8 cellular contexts compared by ENCODE assay signal in genomic region chr1:153791856-153792253, GRCh38. TPM values are rescaled to one million over a fixed set of nuclear protein-coding genes. Genes with fewer than 3 reads are reported as not detected.
DNase-seq lines count a peak whose midpoint lies in the region; ATAC-seq, FAIRE-seq and TF ChIP-seq lines count a peak whose summit lies in the region.

No MANE protein-coding gene starts in this region.

- peak overlapping the region; percentile 67 for H2BK5ac ChIP-seq in IMR-90 (ENCODE audit: low read depth, low read length, poor library complexity, severe bottlenecking)

- no peak for FAIRE-seq in small intestine (lab: Jason Lieb, UNC)

- H4K20me1 ChIP-seq in BLaER1 (no peaks in the 10 kb centered on the region), IMR-90 (ENCODE audit: insufficient read depth, low read length) (no peaks in the 10 kb centered on the region)

- H3K36me3 ChIP-seq in BLaER1: no peaks in the 10 kb centered on the region
- no peaks in the 10 kb centered on the region for H3K36me3 ChIP-seq in IMR-90 (ENCODE audit: control insufficient read depth, insufficient read depth, low read length)
- no peaks in the 10 kb centered on the region for H3K36me3 ChIP-seq in naive thymus-derived CD4-positive, alpha-beta T cell (ENCODE audit: control insufficient read depth in 2 of 3, insufficient read depth in 3 of 3, low read length in 3 of 3)
- no peaks in the 10 kb centered on the region for H3K36me3 ChIP-seq in small intestine (ENCODE audit: control insufficient read depth in 2 of 2, insufficient read depth in 2 of 2, low read length in 2 of 2)

- H3K79me1 ChIP-seq in IMR-90 (ENCODE audit: low read depth in 1 of 2, low read length in 2 of 2): 0 out of 4 replicates have a peak, but pooled peaks cover 0 to 3% of the 10 kb centered on the region in 2 experiments

- H3K27me3 Mint-ChIP-seq in naive thymus-derived CD4-positive, alpha-beta T cell: peaks cover 0 to 8% (median 6%) of the 10 kb centered on the region in 5 donors

- H4K8ac ChIP-seq in IMR-90 (ENCODE audit: low read depth in 2 of 2, low read length in 2 of 2): peak overlapping the region in 1 of 2 experiments; percentile 59; a peak in 2 of 4 replicates

- H3K4me2 ChIP-seq in BLaER1 (peak overlapping the region; percentile 84), IMR-90 (ENCODE audit: low read depth, low read length) (peak overlapping the region; percentile 68; the same call in 1 of the 2 replicates)

- peak overlapping the region; percentile 80 for H3K18ac ChIP-seq in IMR-90 (ENCODE audit: low read depth, low read length)

- peaks cover 0 to 35% (median 22%) of the 10 kb centered on the region in 7 donors for H3K4me1 Mint-ChIP-seq in naive thymus-derived CD4-positive, alpha-beta T cell

- peak overlapping the region; percentile 98 for H3K4ac ChIP-seq in IMR-90 (ENCODE audit: low read depth, low read length)

- H3K14ac ChIP-seq in IMR-90 (replicated peaks; ENCODE audit: low read depth, low read length): peak overlapping the region; percentile 98

- peak; percentile 19 for ATAC-seq in IMR-90 (ENCODE audit: low read depth)
- ATAC-seq in naive thymus-derived CD4-positive, alpha-beta T cell: peak; percentile 28
- no peak for ATAC-seq in GM21737 (IDR thresholded peaks at IDR 0.05; ENCODE audit: unreplicated experiment)
- ATAC-seq in GM21423 (IDR thresholded peaks at IDR 0.05; ENCODE audit: unreplicated experiment): no peak

- H2AK9ac ChIP-seq in IMR-90 (replicated peaks; ENCODE audit: low read depth, low read length, poor library complexity): peak overlapping the region; percentile 83

- in situ Hi-C loops in IMR-90 (cut with MboI; ENCODE audit: low sequenced_read_pairs): no loop called here

- H3K27ac ChIP-seq in BLaER1: peak overlapping the region; percentile 83
- peak overlapping the region; percentile 84 for H3K27ac ChIP-seq in IMR-90 (ENCODE audit: insufficient read depth, low read length)
- H3K27ac ChIP-seq in naive thymus-derived CD4-positive, alpha-beta T cell (ENCODE audit: low read depth, low read length): no peak overlapping the region
- H3K27ac ChIP-seq in small intestine (ENCODE audit: low read depth in 1 of 2, low read length in 1 of 2): peak overlapping the region in 1 of 2 donors; percentile 33

- H3K27ac Mint-ChIP-seq in naive thymus-derived CD4-positive, alpha-beta T cell: peak overlapping the region in 1 of 9 donors; percentile 84

- H2BK15ac ChIP-seq in IMR-90 (ENCODE audit: low read depth, low read length): peak overlapping the region; percentile 80; the same call in 2 of the 3 replicates

- H3K23ac ChIP-seq in IMR-90 (ENCODE audit: low read depth, low read length): peak overlapping the region; percentile 97

- peak overlapping the region; percentile 97 for H2AK5ac ChIP-seq in IMR-90 (ENCODE audit: low read depth, low read length)

- peaks cover 0 to 3% (median 0%) of the 10 kb centered on the region in 5 donors for H3K36me3 Mint-ChIP-seq in naive thymus-derived CD4-positive, alpha-beta T cell

- H3K4me1 ChIP-seq in BLaER1 (peaks cover 81% of the 10 kb centered on the region), IMR-90 (ENCODE audit: control insufficient read depth, insufficient read depth, low read length) (peaks cover 11% of the 10 kb centered on the region), small intestine (ENCODE audit: control insufficient read depth in 2 of 2, insufficient read depth in 1 of 2, low read depth in 1 of 2, low read length in 1 of 2) (no peaks in the 10 kb centered on the region)
- H3K4me1 ChIP-seq in naive thymus-derived CD4-positive, alpha-beta T cell (ENCODE audit: control insufficient read depth in 2 of 2, insufficient read depth in 2 of 2, low read length in 2 of 2): peaks cover 0 to 3% of the 10 kb centered on the region in 2 donors

- TF ChIP-seq RAD21 in IMR-90 (IDR thresholded peaks at IDR 0.05; ENCODE audit: low read length): 0 out of 2 replicates have a peak, but pooled peaks have one; percentile 16

- peak overlapping the region; percentile 52; the same call in 1 of the 2 replicates for H3K9ac ChIP-seq in BLaER1
- H3K9ac ChIP-seq in IMR-90 (ENCODE audit: low read depth, low read length): no peak overlapping the region; the same call in 1 of the 2 replicates

- DNase-seq in IMR-90 (peak; percentile 72), amniotic epithelial cell (ENCODE audit: low read depth) (peak; percentile 77), small intestine (no peak), cardiac septum (ENCODE audit: low spot score) (no peak)
- DNase-seq in naive thymus-derived CD4-positive, alpha-beta T cell: peak in 1 of 9 donors; percentile 46

- no peak overlapping the region for H3K4me3 ChIP-seq in BLaER1
- H3K4me3 ChIP-seq in IMR-90 (ENCODE audit: insufficient read depth, low read depth, low read length): no peak overlapping the region
- H3K4me3 ChIP-seq in naive thymus-derived CD4-positive, alpha-beta T cell (ENCODE audit: low read length): no peak overlapping the region
- H3K4me3 ChIP-seq in small intestine (ENCODE audit: low read depth in 1 of 2, low read length in 2 of 2): no peak overlapping the region

- no peaks in the 10 kb centered on the region for H3K9me3 Mint-ChIP-seq in naive thymus-derived CD4-positive, alpha-beta T cell

- intact Hi-C loops in IMR-90 (cut with micrococcal nuclease) (loop anchor here (10.0 kb wide), 1 partner anchor 133 kb away; the partner anchor contains the start of gene GATAD2B), cardiac septum (cut with DNase I) (no loop called here)
- intact Hi-C loops in naive thymus-derived CD4-positive, alpha-beta T cell (cut with micrococcal nuclease): loop anchor here in 1 of 2 donors (1.0 to 2.0 kb wide), 2 partner anchors 9 to 481 kb away; partner anchors contain the start of gene HAX1

- peak overlapping the region; percentile 78 for H4K91ac ChIP-seq in IMR-90 (ENCODE audit: insufficient read depth, low read depth, low read length)

- H4K5ac ChIP-seq in IMR-90 (ENCODE audit: low read depth, low read length): peak overlapping the region; percentile 79

- no peak for TF ChIP-seq POLR2A in IMR-90 (IDR thresholded peaks at IDR 0.05; ENCODE audit: low read depth, low read length)

- CTCF ChIA-PET in IMR-90 (lab: Yijun Ruan, JAX): no interaction called here
- CTCF ChIA-PET in naive thymus-derived CD4-positive, alpha-beta T cell (lab: Charles Lee): interaction anchor here (0.6 to 0.7 kb wide), 3 partner anchors 191 to 208 kb away, joined by 3 to 5 read pairs (median 5); no protein-coding TSS in a partner anchor

- dilution Hi-C loops in IMR-90 (cut with HindIII; ENCODE audit: low sequenced_read_pairs, unreplicated experiment): no loop called here

- peaks cover 10% of the 10 kb centered on the region for H3K9me1 ChIP-seq in IMR-90 (ENCODE audit: insufficient read depth, low read length)

- POLR2A ChIA-PET in IMR-90 (lab: Charles Lee; ENCODE audit: unreplicated experiment): no interaction called here
- POLR2A ChIA-PET in naive thymus-derived CD4-positive, alpha-beta T cell (lab: Charles Lee): interaction anchor here (1.0 kb wide), 1 partner anchor 175 kb away, joined by 3 read pairs; no protein-coding TSS in a partner anchor

- no peak overlapping the region for H3K56ac ChIP-seq in IMR-90 (ENCODE audit: extremely low read depth, insufficient read depth, low read length)

- H2AFZ ChIP-seq in IMR-90 (replicated peaks; ENCODE audit: low read length, poor library complexity): peak overlapping the region; percentile 24

- H2BK20ac ChIP-seq in IMR-90 (ENCODE audit: low read depth, low read length): peak overlapping the region; percentile 96

- WGBS in IMR-90 (ENCODE audit: extremely low coverage in 2 of 2, insufficient read length in 1 of 2), 2 experiments: no CpG with 5 or more reads among the region's 14 CpGs
- WGBS in small intestine, 3 donors: 70 to 84% (median 76%) methylated on average over 14 of the region's 14 CpGs

- peak overlapping the region; percentile 94 for H2BK120ac ChIP-seq in IMR-90 (ENCODE audit: low read depth, low read length)

- H3K4me3 Mint-ChIP-seq in naive thymus-derived CD4-positive, alpha-beta T cell: peak overlapping the region in 1 of 10 donors; percentile 70

- no peaks in the 10 kb centered on the region for H3K27me3 ChIP-seq in BLaER1
- H3K27me3 ChIP-seq in IMR-90 (ENCODE audit: control insufficient read depth, insufficient read depth, low read length): no peaks in the 10 kb centered on the region
- no peaks in the 10 kb centered on the region for H3K27me3 ChIP-seq in naive thymus-derived CD4-positive, alpha-beta T cell (ENCODE audit: control insufficient read depth in 2 of 2, insufficient read depth in 2 of 2, low read length in 2 of 2)
- no peaks in the 10 kb centered on the region for H3K27me3 ChIP-seq in small intestine (ENCODE audit: control insufficient read depth in 2 of 2, insufficient read depth in 2 of 2, low read length in 2 of 2)

- no TSS peak for BruUV-seq in IMR-90 (replicated peaks; lab: Mats Ljungman, UMichigan)

- no peaks in the 10 kb centered on the region for H3K9me3 ChIP-seq in BLaER1
- no peaks in the 10 kb centered on the region for H3K9me3 ChIP-seq in IMR-90 (ENCODE audit: control insufficient read depth, insufficient read depth, low read length)
- H3K9me3 ChIP-seq in naive thymus-derived CD4-positive, alpha-beta T cell (ENCODE audit: control insufficient read depth in 2 of 3, low read length in 3 of 3): no peaks in the 10 kb centered on the region
- no peaks in the 10 kb centered on the region for H3K9me3 ChIP-seq in small intestine (ENCODE audit: control insufficient read depth, low read depth)

- 0 out of 2 replicates have a peak, but pooled peaks have one; percentile 10 for TF ChIP-seq CTCF in IMR-90 (conservative IDR thresholded peaks at IDR 0.05; ENCODE audit: low read depth, low read length)

TF ChIP-seq in IMR-90, 13 proteins besides CTCF, POLR2A, EP300 and RAD21:
- no peak for TF ChIP-seq SMC3 (IDR thresholded peaks at IDR 0.05; ENCODE audit: low read depth, low read length)
- TF ChIP-seq FOS (IDR thresholded peaks at IDR 0.05; ENCODE audit: low read depth, low read length): 0 out of 2 replicates have a peak, but pooled peaks have one; percentile 24
TF ChIP-seq in IMR-90: peak in this region for 1.

RNA-seq across cellular contexts. Expression of gene SLC27A3, which starts 16.6 kb away (rescaled TPM):
- 1.9 and 3.2 TPM in 2 replicates for total RNA-seq in IMR-90 (2012; rRNA removed)
- 9.3 and 9.6 TPM in 2 replicates for polyA plus RNA-seq in IMR-90 (2012; rRNA removed)
- 5.9 and 6.6 TPM in 2 replicates for polyA plus RNA-seq in IMR-90 (2012; cell fraction: cytosol; rRNA removed)
- polyA plus RNA-seq in IMR-90 (2012; cell fraction: nucleus; rRNA removed; ENCODE audit: low replicate concordance): 30.7 and 38.8 TPM in 2 replicates
- total RNA-seq in naive thymus-derived CD4-positive, alpha-beta T cell: 10 to 100 TPM in 4 of 5 experiments, 1 to 10 TPM in 1; 9.1 to 34.2 (median 11.6) TPM
- polyA plus RNA-seq in naive thymus-derived CD4-positive, alpha-beta T cell: 1 to 10 TPM; 3.4 to 7.2 TPM
- 10 to 100 TPM in 1 of 3 donors, 1 to 10 TPM in 2; 5.4 to 24.7 (median 9.2) TPM for polyA plus RNA-seq in small intestine
- 9.8 TPM for total RNA-seq in cardiac septum

Comparison
In these comparisons a context has a peak if more than half of its experiments do, and no peak if none do; other contexts are left out.
1. ATAC-seq: peak in IMR-90 (single experiment) and naive thymus-derived CD4-positive, alpha-beta T cell (single experiment); none in GM21737 (single experiment) and GM21423 (single experiment).
2. DNase-seq: peak in IMR-90 (single experiment) and amniotic epithelial cell (single experiment); none in small intestine (single experiment) and cardiac septum (single experiment).